ENCODE assay signal across 12 cellular contexts in the genomic region with DNA sequence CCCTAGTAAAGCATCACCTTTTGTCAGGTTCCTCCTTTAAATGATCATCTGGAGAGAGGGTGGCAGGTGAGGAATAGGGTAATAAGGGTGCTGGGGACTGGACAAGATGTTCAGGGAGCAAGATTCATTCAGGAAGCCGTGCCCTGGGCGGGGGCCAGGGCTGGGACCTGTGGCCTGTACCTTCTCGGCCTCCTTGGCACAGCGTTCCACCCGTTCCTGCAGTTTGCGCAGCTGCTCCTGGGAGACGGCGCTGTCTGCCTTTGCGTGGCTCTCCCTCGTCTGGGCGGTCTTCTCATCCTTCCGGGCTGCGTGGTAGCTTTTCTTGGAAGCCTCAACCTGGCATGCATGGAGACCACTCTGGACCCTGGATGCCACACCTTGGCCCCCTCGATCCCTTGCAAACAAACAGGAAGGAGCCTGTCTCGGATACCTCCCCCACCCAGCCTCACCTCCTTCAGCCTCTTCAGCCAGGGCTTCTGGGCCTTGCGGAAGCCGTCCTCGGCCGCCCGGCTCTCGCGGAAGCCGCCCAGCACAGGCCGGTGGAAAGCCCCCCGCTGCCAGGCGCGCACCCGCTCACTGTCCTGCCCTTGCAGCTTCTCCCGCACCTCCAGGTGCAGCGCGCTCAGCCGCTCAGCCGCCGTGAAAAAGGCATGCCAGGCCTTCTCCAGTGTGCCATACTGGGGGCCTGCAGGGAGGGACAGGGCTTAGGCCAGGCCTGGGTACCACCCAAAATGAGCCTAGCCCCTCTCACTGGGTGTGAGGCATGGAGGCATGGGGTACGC. TPM values are rescaled to one million over a fixed set of nuclear protein-coding genes. Genes with fewer than 3 reads are reported as not detected.
DNase-seq lines count a peak whose midpoint lies in the region; ATAC-seq, FAIRE-seq and TF ChIP-seq lines count a peak whose summit lies in the region.
"Had no signal": no experiment of that assay in that cellular context is flagged by ENCODE, and none has a peak within 500 bp of the region (broad histone marks: within the 10 kb centered on the region; RNA-seq: fewer than 3 reads in every experiment).

No MANE protein-coding gene starts in this region.

- ATAC-seq in heart right ventricle (no peak), Right ventricle myocardium inferior (no peak), HepG2 (no peak), GM18909 (IDR thresholded peaks at IDR 0.05; ENCODE audit: poor library complexity, unreplicated experiment) (no peak)
- no peak for ATAC-seq in CD8-positive, alpha-beta T cell

- no peaks in the 10 kb centered on the region for H4K20me1 ChIP-seq in HepG2 (ENCODE audit: insufficient read depth, low read length)

- FAIRE-seq in HepG2 (lab: Jason Lieb, UNC) = no peak

- in situ Hi-C loops in HepG2 (cut with HindIII; ENCODE audit: extremely low pct_ligation_motif_present, low pct_unique_long_range_greater_than_20kb) = no loop called here

- TF ChIP-seq EP300 in HepG2 (IDR thresholded peaks at IDR 0.05; ENCODE audit: low read depth in 2 of 2, low read length in 2 of 2) (no peak), HepG2 (CRISPR knock-in tag; IDR thresholded peaks at IDR 0.05; ENCODE audit: borderline replicate concordance) (no peak), suprapubic skin (IDR thresholded peaks at IDR 0.05) (no peak)

- TF ChIP-seq CTCF in heart right ventricle (IDR thresholded peaks at IDR 0.05) = no peak
- no peak for TF ChIP-seq CTCF in RWPE1 (conservative IDR thresholded peaks at IDR 0.05; ENCODE audit: low read depth)
- no peak for TF ChIP-seq CTCF in HepG2 (CRISPR knock-in tag; IDR thresholded peaks at IDR 0.05)
- TF ChIP-seq CTCF in CD8-positive, alpha-beta T cell (IDR thresholded peaks at IDR 0.05) = no peak
- no peak for TF ChIP-seq CTCF in suprapubic skin (IDR thresholded peaks at IDR 0.05)

- POLR2A ChIA-PET in RWPE1 (lab: Yijun Ruan, JAX; ENCODE audit: low non-redundant PET) (no interaction called here), HepG2 (lab: Yijun Ruan, JAX) (interaction anchor here (1.3 to 4.7 kb wide), 7 partner anchors 8 to 78 kb away, joined by 5 to 81 read pairs (median 36); a partner anchor contains a TSS)
- POLR2A ChIA-PET in CD8-positive, alpha-beta T cell (lab: Charles Lee) = interaction anchor here (0.6 to 1.0 kb wide), 3 partner anchors 35 to 68 kb away, joined by 3 read pairs; a partner anchor contains a TSS

- no peak overlapping the region for H3K9ac ChIP-seq in HepG2 (ENCODE audit: insufficient read depth, low read depth, low read length)

- DNase-seq in heart right ventricle = no peak
- DNase-seq in Right ventricle myocardium inferior (ENCODE audit: missing footprints) = no peak
- DNase-seq in RWPE1 (ENCODE audit: low spot score) = no peak
- no peak for DNase-seq in HepG2 (ENCODE audit: low spot score)
- no peak for DNase-seq in substantia nigra (lab: John Stamatoyannopoulos, UW)
- no peak for DNase-seq in CD8-positive, alpha-beta T cell
- no peak for DNase-seq in suprapubic skin (ENCODE audit: low spot score in 2 of 2)
- DNase-seq: NCI-H1105, NCI-H226 had no signal

- peaks cover 26 to 88% (median 62%) of the 10 kb centered on the region in 9 donors for H3K4me1 ChIP-seq in heart right ventricle
- peaks cover 54% of the 10 kb centered on the region for H3K4me1 ChIP-seq in HepG2 (ENCODE audit: insufficient read depth, low read length)
- peaks cover 20% of the 10 kb centered on the region for H3K4me1 ChIP-seq in CD8-positive, alpha-beta T cell (ENCODE audit: insufficient read depth, low read length)
- H3K4me1 ChIP-seq in suprapubic skin = peaks cover 36% of the 10 kb centered on the region

- H3K9me3 ChIP-seq in heart right ventricle (no peaks in the 10 kb centered on the region), HepG2 (ENCODE audit: low read length) (no peaks in the 10 kb centered on the region), suprapubic skin (no peaks in the 10 kb centered on the region)
- no peaks in the 10 kb centered on the region for H3K9me3 ChIP-seq in CD8-positive, alpha-beta T cell (ENCODE audit: low read length)

- CTCF ChIA-PET in RWPE1 (lab: Yijun Ruan, JAX) (interaction anchor here (0.5 to 1.2 kb wide), 6 partner anchors 25 to 86 kb away, joined by 3 to 6 read pairs (median 5); a partner anchor contains a TSS), HepG2 (lab: Yijun Ruan, JAX; ENCODE audit: low intra/inter-chr PET ratio, low total read pairs) (interaction anchor here (1.1 to 3.9 kb wide), 2 partner anchors 79 to 175 kb away, joined by 4 to 27 read pairs; a partner anchor contains a TSS)
- CTCF ChIA-PET in CD8-positive, alpha-beta T cell (lab: Charles Lee) = interaction anchor here (1.2 to 2.6 kb wide), 5 partner anchors 26 to 273 kb away, joined by 3 to 8 read pairs (median 5); no protein-coding TSS in a partner anchor

- H3K27ac Mint-ChIP-seq in CD8-positive, alpha-beta T cell = no peak overlapping the region

- H3K4me2 ChIP-seq in HepG2 (ENCODE audit: low read depth, low read length) = no peak overlapping the region
- H3K4me2 ChIP-seq: PC-9 had no signal

- intact Hi-C loops in heart right ventricle (cut with DNase I) (loop anchor here in 4 of 10 donors (5.0 to 10.0 kb wide), 3 partner anchors 55 to 175 kb away; a partner anchor contains a TSS), Right ventricle myocardium inferior (cut with DNase I) (no loop called here), HepG2 (cut with micrococcal nuclease; ENCODE audit: unreplicated experiment) (no loop called here)
- intact Hi-C loops in CD8-positive, alpha-beta T cell (cut with DNase I, micrococcal nuclease) = no loop called here

- BruUV-seq in HepG2 (replicated peaks; lab: Mats Ljungman, UMichigan) = no TSS peak

- no peaks in the 10 kb centered on the region for H3K9me3 Mint-ChIP-seq in CD8-positive, alpha-beta T cell

- peak overlapping the region in 7 of 10 donors; percentile 31 to 100 (median 98) for H3K27ac ChIP-seq in heart right ventricle
- peak overlapping the region; percentile 98 for H3K27ac ChIP-seq in RWPE1
- no peak overlapping the region for H3K27ac ChIP-seq in HepG2 (ENCODE audit: extremely low read length, insufficient read depth, low read length)
- H3K27ac ChIP-seq in substantia nigra (ENCODE audit: low read depth, low read length, poor library complexity, severe bottlenecking) = peak overlapping the region; percentile 77
- no peak overlapping the region for H3K27ac ChIP-seq in CD8-positive, alpha-beta T cell (ENCODE audit: low read depth, low read length)
- H3K27ac ChIP-seq in suprapubic skin = no peak overlapping the region
- H3K27ac ChIP-seq: PC-9 had no signal

- peak overlapping the region in 1 of 10 donors; percentile 11 for H3K4me3 ChIP-seq in heart right ventricle
- H3K4me3 ChIP-seq in HepG2 (replicated peaks in 1 of 3; ENCODE audit: insufficient read depth in 1 of 3, low read depth in 2 of 3, low read length in 3 of 3) = no peak overlapping the region
- no peak overlapping the region for H3K4me3 ChIP-seq in CD8-positive, alpha-beta T cell (ENCODE audit: low read depth, low read length)
- H3K4me3 ChIP-seq in suprapubic skin = no peak overlapping the region
- H3K4me3 ChIP-seq: PC-9 had no signal

- H3K4me3 Mint-ChIP-seq in CD8-positive, alpha-beta T cell = no peak overlapping the region

- H2AFZ ChIP-seq in HepG2 (ENCODE audit: low read length) = no peak overlapping the region
- H2AFZ ChIP-seq: PC-9 had no signal

- no peak for TF ChIP-seq POLR2A in HepG2 (IDR thresholded peaks at IDR 0.05; ENCODE audit: insufficient read depth in 1 of 2, low read depth in 2 of 2, low read length in 2 of 2)
- TF ChIP-seq POLR2A in suprapubic skin (IDR thresholded peaks at IDR 0.05) = no peak

- TF ChIP-seq RAD21 in HepG2 (CRISPR knock-in tag; IDR thresholded peaks at IDR 0.05) = no peak

- WGBS in heart right ventricle, 2 donors = 91 to 93% methylated on average over 35 of the region's 35 CpGs
- WGBS in HepG2 (ENCODE audit: low lambda C conversion rate) = 95% methylated on average over 33 of the region's 35 CpGs
- 94% methylated on average over 28 of the region's 35 CpGs for WGBS in suprapubic skin

- H3K27me3 ChIP-seq in heart right ventricle = peaks cover 0 to 20% (median 0%) of the 10 kb centered on the region in 7 donors
- H3K27me3 ChIP-seq in HepG2 (ENCODE audit: control insufficient read depth in 1 of 2, insufficient read depth in 2 of 2, low read length in 2 of 2) = no peaks in the 10 kb centered on the region; a peak in 1 of 5 replicates
- H3K27me3 ChIP-seq in CD8-positive, alpha-beta T cell (ENCODE audit: insufficient read depth, low read length) = peaks cover 7% of the 10 kb centered on the region
- no peaks in the 10 kb centered on the region for H3K27me3 ChIP-seq in suprapubic skin

- H3K79me2 ChIP-seq in HepG2 (ENCODE audit: insufficient read depth, low read length) = peaks cover 39% of the 10 kb centered on the region

- H3K4me1 Mint-ChIP-seq in CD8-positive, alpha-beta T cell (ENCODE audit: low read depth) = peaks cover 22% of the 10 kb centered on the region

- H3K36me3 ChIP-seq in heart right ventricle (peaks cover 0 to 40% (median 4%) of the 10 kb centered on the region in 9 donors), HepG2 (replicated peaks in 1 of 2; ENCODE audit: control insufficient read depth in 1 of 2, insufficient read depth in 2 of 2, low read length in 2 of 2) (peaks cover 17 to 30% of the 10 kb centered on the region in 2 experiments), suprapubic skin (peaks cover 5% of the 10 kb centered on the region)
- no peaks in the 10 kb centered on the region for H3K36me3 ChIP-seq in CD8-positive, alpha-beta T cell (ENCODE audit: insufficient read depth, low read length)

- H3K36me3 Mint-ChIP-seq in CD8-positive, alpha-beta T cell = peaks cover 11% of the 10 kb centered on the region

- peaks cover 11% of the 10 kb centered on the region for H3K27me3 Mint-ChIP-seq in CD8-positive, alpha-beta T cell (ENCODE audit: low read depth)

RNA-seq across cellular contexts. Expression of a gene that starts 3.5 kb away (rescaled TPM):
- total RNA-seq in heart right ventricle = 10 to 100 TPM; 55.7 to 69.7 (median 62.9) TPM
- 10 to 100 TPM; 47.8 to 70.2 TPM for polyA plus RNA-seq in heart right ventricle
- total RNA-seq in Right ventricle myocardium inferior = 45.8 TPM
- 67.9 and 75.3 TPM in 2 replicates for total RNA-seq in HepG2 (2016; rRNA removed; fragmentation: Illumina TruSeq; extraction: Trizol)
- 26.0 and 28.5 TPM in 2 replicates for total RNA-seq in HepG2 (2016; cell fraction: cytosol; rRNA removed; fragmentation: Illumina TruSeq; extraction: Trizol; ENCODE audit: low read depth)
- total RNA-seq in HepG2 (2016; cell fraction: insoluble cytoplasmic fraction; rRNA removed; fragmentation: Illumina TruSeq; extraction: Trizol) = 60.7 and 78.7 TPM in 2 replicates
- 25.6 and 29.2 TPM in 2 replicates for total RNA-seq in HepG2 (2016; cell fraction: membrane; rRNA removed; fragmentation: Illumina TruSeq; extraction: Trizol)
- total RNA-seq in HepG2 (2016; cell fraction: nucleus; rRNA removed; fragmentation: Illumina TruSeq; extraction: Trizol) = 63.0 and 73.9 TPM in 2 replicates
- 32.3 and 40.5 TPM in 2 replicates for polyA plus RNA-seq in HepG2 (2011; rRNA removed)
- 49.9 and 52.5 TPM in 2 replicates for polyA plus RNA-seq in HepG2 (2011; cell fraction: cytosol; rRNA removed)
- 135 and 137 TPM in 2 replicates for polyA plus RNA-seq in HepG2 (2011; cell fraction: nucleus; rRNA removed)
- 36.2 and 56.4 TPM in 2 replicates for polyA plus RNA-seq in HepG2 (2012)
- 5.1 and 6.2 TPM in 2 replicates for polyA plus RNA-seq in HepG2 (2016; cell fraction: cytosol; fragmentation: Illumina TruSeq; extraction: Trizol; ENCODE audit: low read depth)
- 34.1 and 42.3 TPM in 2 replicates for polyA plus RNA-seq in HepG2 (2016; cell fraction: insoluble cytoplasmic fraction; fragmentation: Illumina TruSeq; extraction: Trizol; ENCODE audit: low read depth)
- polyA plus RNA-seq in HepG2 (2016; cell fraction: membrane; fragmentation: Illumina TruSeq; extraction: Trizol; ENCODE audit: low read depth) = 10.4 and 11.9 TPM in 2 replicates
- polyA plus RNA-seq in HepG2 (2016; cell fraction: nucleus; fragmentation: Illumina TruSeq; extraction: Trizol; ENCODE audit: insufficient read depth, low read depth) = 93.3 and 105 TPM in 2 replicates
- 128 and 215 TPM in 2 replicates for polyA minus RNA-seq in HepG2 (2011; rRNA and poly(A)+ RNA removed; ENCODE audit: low replicate concordance)
- 18.9 and 27.2 TPM in 2 replicates for polyA minus RNA-seq in HepG2 (2011; cell fraction: cytosol; rRNA and poly(A)+ RNA removed)
- 108 and 119 TPM in 2 replicates for polyA minus RNA-seq in HepG2 (2011; cell fraction: nucleus; rRNA and poly(A)+ RNA removed)
- 100 to 1,000 TPM; 194 to 215 TPM for total RNA-seq in CD8-positive, alpha-beta T cell
- total RNA-seq in suprapubic skin = 100 to 1,000 TPM; 178 to 248 (median 201) TPM

RNA-seq across cellular contexts. Expression of a gene that starts 6.0 kb away (rescaled TPM):
- total RNA-seq in heart right ventricle = 100 to 1,000 TPM; 146 to 335 (median 257) TPM
- 100 to 1,000 TPM; 163 to 209 TPM for polyA plus RNA-seq in heart right ventricle
- 177 TPM for total RNA-seq in Right ventricle myocardium inferior
- total RNA-seq in HepG2 (2016; rRNA removed; fragmentation: Illumina TruSeq; extraction: Trizol) = 86.4 and 93.3 TPM in 2 replicates
- 23.5 and 25.6 TPM in 2 replicates for total RNA-seq in HepG2 (2016; cell fraction: cytosol; rRNA removed; fragmentation: Illumina TruSeq; extraction: Trizol; ENCODE audit: low read depth)
- 85.9 and 101 TPM in 2 replicates for total RNA-seq in HepG2 (2016; cell fraction: insoluble cytoplasmic fraction; rRNA removed; fragmentation: Illumina TruSeq; extraction: Trizol)
- 44.9 and 52.0 TPM in 2 replicates for total RNA-seq in HepG2 (2016; cell fraction: membrane; rRNA removed; fragmentation: Illumina TruSeq; extraction: Trizol)
- total RNA-seq in HepG2 (2016; cell fraction: nucleus; rRNA removed; fragmentation: Illumina TruSeq; extraction: Trizol) = 48.3 and 58.6 TPM in 2 replicates
- 47.9 and 56.8 TPM in 2 replicates for polyA plus RNA-seq in HepG2 (2011; rRNA removed)
- 46.8 and 58.3 TPM in 2 replicates for polyA plus RNA-seq in HepG2 (2011; cell fraction: cytosol; rRNA removed)
- 69.7 and 70.5 TPM in 2 replicates for polyA plus RNA-seq in HepG2 (2011; cell fraction: nucleus; rRNA removed)
- 37.6 and 45.0 TPM in 2 replicates for polyA plus RNA-seq in HepG2 (2012)
- polyA plus RNA-seq in HepG2 (2016; cell fraction: cytosol; fragmentation: Illumina TruSeq; extraction: Trizol; ENCODE audit: low read depth) = 19.9 and 22.2 TPM in 2 replicates
- 75.8 and 91.5 TPM in 2 replicates for polyA plus RNA-seq in HepG2 (2016; cell fraction: insoluble cytoplasmic fraction; fragmentation: Illumina TruSeq; extraction: Trizol; ENCODE audit: low read depth)
- 36.6 and 40.8 TPM in 2 replicates for polyA plus RNA-seq in HepG2 (2016; cell fraction: membrane; fragmentation: Illumina TruSeq; extraction: Trizol; ENCODE audit: low read depth)
- 92.3 and 96.2 TPM in 2 replicates for polyA plus RNA-seq in HepG2 (2016; cell fraction: nucleus; fragmentation: Illumina TruSeq; extraction: Trizol; ENCODE audit: insufficient read depth, low read depth)
- polyA minus RNA-seq in HepG2 (2011; rRNA and poly(A)+ RNA removed; ENCODE audit: low replicate concordance) = 46.1 and 86.9 TPM in 2 replicates
- polyA minus RNA-seq in HepG2 (2011; cell fraction: cytosol; rRNA and poly(A)+ RNA removed) = 31.6 and 35.2 TPM in 2 replicates
- 26.5 and 27.4 TPM in 2 replicates for polyA minus RNA-seq in HepG2 (2011; cell fraction: nucleus; rRNA and poly(A)+ RNA removed)
- total RNA-seq in CD8-positive, alpha-beta T cell = not detected
- 10 to 100 TPM; 42.5 to 59.3 (median 53.5) TPM for total RNA-seq in suprapubic skin
- polyA plus RNA-seq: IgD-negative memory B cell had no signal

RNA-seq across cellular contexts. Expression of a gene that starts 34.6 kb away (rescaled TPM):
- total RNA-seq in heart right ventricle (10 to 100 TPM in 4 of 10 donors, 1 to 10 TPM in 6; 6.4 to 22.5 (median 8.3) TPM), Right ventricle myocardium inferior (10.3 TPM), HepG2 (2016; rRNA removed; fragmentation: Illumina TruSeq; extraction: Trizol) (83.4 and 88.1 TPM in 2 replicates), suprapubic skin (100 to 1,000 TPM in 1 of 4 donors, 10 to 100 TPM in 3; 53.4 to 193 (median 71.8) TPM)
- polyA plus RNA-seq in heart right ventricle (10 to 100 TPM in 1 of 2 donors, 1 to 10 TPM in 1; 8.1 to 30.6 TPM), HepG2 (2011; rRNA removed) (66.8 and 71.4 TPM in 2 replicates)
- 42.2 and 43.5 TPM in 2 replicates for total RNA-seq in HepG2 (2016; cell fraction: cytosol; rRNA removed; fragmentation: Illumina TruSeq; extraction: Trizol; ENCODE audit: low read depth)
- 83.5 and 97.1 TPM in 2 replicates for total RNA-seq in HepG2 (2016; cell fraction: insoluble cytoplasmic fraction; rRNA removed; fragmentation: Illumina TruSeq; extraction: Trizol)
- total RNA-seq in HepG2 (2016; cell fraction: membrane; rRNA removed; fragmentation: Illumina TruSeq; extraction: Trizol) = 57.3 and 60.8 TPM in 2 replicates
- total RNA-seq in HepG2 (2016; cell fraction: nucleus; rRNA removed; fragmentation: Illumina TruSeq; extraction: Trizol) = 58.4 and 60.1 TPM in 2 replicates
- polyA plus RNA-seq in HepG2 (2011; cell fraction: cytosol; rRNA removed) = 52.8 and 58.0 TPM in 2 replicates
- polyA plus RNA-seq in HepG2 (2011; cell fraction: nucleus; rRNA removed) = 181 and 193 TPM in 2 replicates
- polyA plus RNA-seq in HepG2 (2012) = 46.8 and 59.0 TPM in 2 replicates
- polyA plus RNA-seq in HepG2 (2016; cell fraction: cytosol; fragmentation: Illumina TruSeq; extraction: Trizol; ENCODE audit: low read depth) = 33.5 and 35.4 TPM in 2 replicates
- polyA plus RNA-seq in HepG2 (2016; cell fraction: insoluble cytoplasmic fraction; fragmentation: Illumina TruSeq; extraction: Trizol; ENCODE audit: low read depth) = 91.3 and 93.6 TPM in 2 replicates
- 43.2 and 43.8 TPM in 2 replicates for polyA plus RNA-seq in HepG2 (2016; cell fraction: membrane; fragmentation: Illumina TruSeq; extraction: Trizol; ENCODE audit: low read depth)
- 125 and 136 TPM in 2 replicates for polyA plus RNA-seq in HepG2 (2016; cell fraction: nucleus; fragmentation: Illumina TruSeq; extraction: Trizol; ENCODE audit: insufficient read depth, low read depth)
- 62.5 and 94.9 TPM in 2 replicates for polyA minus RNA-seq in HepG2 (2011; rRNA and poly(A)+ RNA removed; ENCODE audit: low replicate concordance)
- 19.2 and 26.2 TPM in 2 replicates for polyA minus RNA-seq in HepG2 (2011; cell fraction: cytosol; rRNA and poly(A)+ RNA removed)
- 62.4 and 65.9 TPM in 2 replicates for polyA minus RNA-seq in HepG2 (2011; cell fraction: nucleus; rRNA and poly(A)+ RNA removed)
- 10 to 100 TPM; 39.0 to 43.0 TPM for total RNA-seq in CD8-positive, alpha-beta T cell

Comparison
In these comparisons a context has a peak if more than half of its experiments do, and no peak if none do; other contexts are left out.
1. H3K27ac ChIP-seq: peak in heart right ventricle (7 of 10), RWPE1 (single experiment) and substantia nigra (single experiment); none in HepG2 (single experiment), CD8-positive, alpha-beta T cell (single experiment) and suprapubic skin (single experiment).
2. RNA of a gene that starts 6.0 kb away (total RNA-seq): 146 to 335 TPM in heart right ventricle, 177 TPM in Right ventricle myocardium inferior (single experiment), 23.5 to 101 TPM in HepG2 and 42.5 to 59.3 TPM in suprapubic skin; not detected in CD8-positive, alpha-beta T cell; every median in the first group is over 10 times any median in the second.